In the genomic region with DNA sequence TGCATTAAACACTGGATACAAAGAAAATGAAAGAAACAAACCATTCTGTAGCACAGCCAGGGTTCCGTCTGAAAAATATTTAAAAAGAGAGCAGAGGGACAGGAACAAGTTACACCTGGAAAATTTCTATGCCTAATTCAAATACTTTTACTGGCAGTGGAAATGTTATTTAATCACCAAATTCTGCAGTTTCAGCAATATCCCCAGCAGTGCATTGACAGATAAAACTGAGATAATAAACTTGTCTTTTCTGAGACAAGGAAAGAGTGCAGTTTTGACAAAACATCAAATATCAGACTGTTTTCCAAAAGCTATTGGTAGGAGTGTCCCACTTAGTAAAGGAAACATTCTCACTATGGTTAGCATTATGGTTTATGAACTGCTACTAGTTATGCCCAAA, we compare ENCODE assay signal across 23 cellular contexts.
"Had no signal": no experiment of that assay in that cellular context is flagged by ENCODE, and none has a peak within 500 bp of the region (broad histone marks: within the 10 kb centered on the region; RNA-seq: fewer than 3 reads in every experiment).

No MANE protein-coding gene starts in this region.

- H3K9ac ChIP-seq: KMS-11, SK-N-SH had no signal

- DNase-seq: Kasumi-1; MV-4-11; NCI-H1048; NCI-H1105; NCI-H1436 treated with DMSO at 0.1 percent for 48 hours; NCI-H1694; NCI-H187 treated with DMSO at 0.1 percent for 48 hours; NCI-H2029 treated with DMSO at 0.1 percent for 48 hours; NCI-H2227 treated with DMSO at 0.1 percent for 48 hours; NCI-H524; NCI-H526 treated with DMSO at 0.1 percent for 48 hours; NCI-H774; NK-92 treated with Interleukin-12 subunit alpha and Interleukin-12 subunit beta, amount 100 ng/mL, for 24 hours; PC-3; SHP77; SK-N-SH; SW 1271; T-cell had no signal

- H3K4me2 ChIP-seq: KMS-11, SK-N-SH had no signal

- H3K9me3 Mint-ChIP-seq: T-helper 1 cell treated with Interleukin-12 subunit alpha and Interleukin-12 subunit beta and Interleukin-4 antibody, amounts not matched to agents 30 μg/mL and 1 μg/mL, for 36 hours had no signal

- H3K27ac Mint-ChIP-seq: T-cell; T-helper 1 cell treated with Interleukin-12 subunit alpha and Interleukin-12 subunit beta and Interleukin-4 antibody, amounts not matched to agents 30 μg/mL and 1 μg/mL, for 36 hours had no signal

- H3K27ac ChIP-seq: KMS-11, RWPE1 had no signal

- H3K9me2 ChIP-seq: SK-N-SH had no signal

- FAIRE-seq: HTR-8/SVneo had no signal

- H3K9me3 ChIP-seq: SK-N-SH had no signal

- H3K4me3 Mint-ChIP-seq: T-cell; T-helper 1 cell treated with Interleukin-12 subunit alpha and Interleukin-12 subunit beta and Interleukin-4 antibody, amounts not matched to agents 30 μg/mL and 1 μg/mL, for 36 hours had no signal

- H3K36me3 Mint-ChIP-seq: T-cell had no signal

- ATAC-seq: Panc1, PC-3, T-cell had no signal

- H3K4me1 Mint-ChIP-seq: T-cell had no signal
